1 cellular context compared by ENCODE assay signal in the genomic region with DNA sequence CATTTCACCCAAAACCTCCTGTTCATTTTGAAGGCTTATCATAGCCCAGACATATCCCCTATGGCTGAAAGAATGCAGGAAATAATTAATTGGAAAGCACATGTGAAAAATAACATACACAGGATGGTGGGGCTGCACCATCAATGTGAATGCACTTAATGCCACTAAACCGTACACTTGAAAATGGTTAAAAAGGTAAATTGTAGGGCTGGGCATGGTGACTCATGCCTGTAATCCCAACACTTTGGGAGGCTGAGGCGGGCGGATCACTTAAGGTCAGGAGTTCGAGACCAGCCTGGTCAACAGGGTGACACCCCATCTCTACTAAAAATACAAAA.
TF ChIP-seq lines count a peak whose summit lies in the region.

No MANE protein-coding gene starts in this region.

TF ChIP-seq in SK-N-SH, 30 proteins besides CTCF, POLR2A, EP300 and RAD21 (continued from another document):
- TF ChIP-seq SMC3 (IDR thresholded peaks at IDR 0.05; ENCODE audit: low read depth, low read length) (no peak), IRF3 (IDR thresholded peaks at IDR 0.05; ENCODE audit: low read depth, low read length) (no peak)
- TF ChIP-seq, protein P1, sequence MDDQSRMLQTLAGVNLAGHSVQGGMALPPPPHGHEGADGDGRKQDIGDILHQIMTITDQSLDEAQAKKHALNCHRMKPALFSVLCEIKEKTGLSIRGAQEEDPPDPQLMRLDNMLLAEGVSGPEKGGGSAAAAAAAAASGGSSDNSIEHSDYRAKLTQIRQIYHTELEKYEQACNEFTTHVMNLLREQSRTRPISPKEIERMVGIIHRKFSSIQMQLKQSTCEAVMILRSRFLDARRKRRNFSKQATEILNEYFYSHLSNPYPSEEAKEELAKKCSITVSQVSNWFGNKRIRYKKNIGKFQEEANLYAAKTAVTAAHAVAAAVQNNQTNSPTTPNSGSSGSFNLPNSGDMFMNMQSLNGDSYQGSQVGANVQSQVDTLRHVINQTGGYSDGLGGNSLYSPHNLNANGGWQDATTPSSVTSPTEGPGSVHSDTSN (IDR thresholded peaks at IDR 0.05): no peak
- TF ChIP-seq, protein P2, sequence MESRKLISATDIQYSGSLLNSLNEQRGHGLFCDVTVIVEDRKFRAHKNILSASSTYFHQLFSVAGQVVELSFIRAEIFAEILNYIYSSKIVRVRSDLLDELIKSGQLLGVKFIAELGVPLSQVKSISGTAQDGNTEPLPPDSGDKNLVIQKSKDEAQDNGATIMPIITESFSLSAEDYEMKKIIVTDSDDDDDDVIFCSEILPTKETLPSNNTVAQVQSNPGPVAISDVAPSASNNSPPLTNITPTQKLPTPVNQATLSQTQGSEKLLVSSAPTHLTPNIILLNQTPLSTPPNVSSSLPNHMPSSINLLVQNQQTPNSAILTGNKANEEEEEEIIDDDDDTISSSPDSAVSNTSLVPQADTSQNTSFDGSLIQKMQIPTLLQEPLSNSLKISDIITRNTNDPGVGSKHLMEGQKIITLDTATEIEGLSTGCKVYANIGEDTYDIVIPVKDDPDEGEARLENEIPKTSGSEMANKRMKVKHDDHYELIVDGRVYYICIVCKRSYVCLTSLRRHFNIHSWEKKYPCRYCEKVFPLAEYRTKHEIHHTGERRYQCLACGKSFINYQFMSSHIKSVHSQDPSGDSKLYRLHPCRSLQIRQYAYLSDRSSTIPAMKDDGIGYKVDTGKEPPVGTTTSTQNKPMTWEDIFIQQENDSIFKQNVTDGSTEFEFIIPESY (IDR thresholded peaks at IDR 0.05; ENCODE audit: borderline replicate concordance, low read depth): no peak
- TF ChIP-seq, protein P3, sequence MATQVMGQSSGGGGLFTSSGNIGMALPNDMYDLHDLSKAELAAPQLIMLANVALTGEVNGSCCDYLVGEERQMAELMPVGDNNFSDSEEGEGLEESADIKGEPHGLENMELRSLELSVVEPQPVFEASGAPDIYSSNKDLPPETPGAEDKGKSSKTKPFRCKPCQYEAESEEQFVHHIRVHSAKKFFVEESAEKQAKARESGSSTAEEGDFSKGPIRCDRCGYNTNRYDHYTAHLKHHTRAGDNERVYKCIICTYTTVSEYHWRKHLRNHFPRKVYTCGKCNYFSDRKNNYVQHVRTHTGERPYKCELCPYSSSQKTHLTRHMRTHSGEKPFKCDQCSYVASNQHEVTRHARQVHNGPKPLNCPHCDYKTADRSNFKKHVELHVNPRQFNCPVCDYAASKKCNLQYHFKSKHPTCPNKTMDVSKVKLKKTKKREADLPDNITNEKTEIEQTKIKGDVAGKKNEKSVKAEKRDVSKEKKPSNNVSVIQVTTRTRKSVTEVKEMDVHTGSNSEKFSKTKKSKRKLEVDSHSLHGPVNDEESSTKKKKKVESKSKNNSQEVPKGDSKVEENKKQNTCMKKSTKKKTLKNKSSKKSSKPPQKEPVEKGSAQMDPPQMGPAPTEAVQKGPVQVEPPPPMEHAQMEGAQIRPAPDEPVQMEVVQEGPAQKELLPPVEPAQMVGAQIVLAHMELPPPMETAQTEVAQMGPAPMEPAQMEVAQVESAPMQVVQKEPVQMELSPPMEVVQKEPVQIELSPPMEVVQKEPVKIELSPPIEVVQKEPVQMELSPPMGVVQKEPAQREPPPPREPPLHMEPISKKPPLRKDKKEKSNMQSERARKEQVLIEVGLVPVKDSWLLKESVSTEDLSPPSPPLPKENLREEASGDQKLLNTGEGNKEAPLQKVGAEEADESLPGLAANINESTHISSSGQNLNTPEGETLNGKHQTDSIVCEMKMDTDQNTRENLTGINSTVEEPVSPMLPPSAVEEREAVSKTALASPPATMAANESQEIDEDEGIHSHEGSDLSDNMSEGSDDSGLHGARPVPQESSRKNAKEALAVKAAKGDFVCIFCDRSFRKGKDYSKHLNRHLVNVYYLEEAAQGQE (IDR thresholded peaks at IDR 0.05; ENCODE audit: low read depth, low read length): no peak
